13 cellular contexts compared by ENCODE assay signal in the genomic region with DNA sequence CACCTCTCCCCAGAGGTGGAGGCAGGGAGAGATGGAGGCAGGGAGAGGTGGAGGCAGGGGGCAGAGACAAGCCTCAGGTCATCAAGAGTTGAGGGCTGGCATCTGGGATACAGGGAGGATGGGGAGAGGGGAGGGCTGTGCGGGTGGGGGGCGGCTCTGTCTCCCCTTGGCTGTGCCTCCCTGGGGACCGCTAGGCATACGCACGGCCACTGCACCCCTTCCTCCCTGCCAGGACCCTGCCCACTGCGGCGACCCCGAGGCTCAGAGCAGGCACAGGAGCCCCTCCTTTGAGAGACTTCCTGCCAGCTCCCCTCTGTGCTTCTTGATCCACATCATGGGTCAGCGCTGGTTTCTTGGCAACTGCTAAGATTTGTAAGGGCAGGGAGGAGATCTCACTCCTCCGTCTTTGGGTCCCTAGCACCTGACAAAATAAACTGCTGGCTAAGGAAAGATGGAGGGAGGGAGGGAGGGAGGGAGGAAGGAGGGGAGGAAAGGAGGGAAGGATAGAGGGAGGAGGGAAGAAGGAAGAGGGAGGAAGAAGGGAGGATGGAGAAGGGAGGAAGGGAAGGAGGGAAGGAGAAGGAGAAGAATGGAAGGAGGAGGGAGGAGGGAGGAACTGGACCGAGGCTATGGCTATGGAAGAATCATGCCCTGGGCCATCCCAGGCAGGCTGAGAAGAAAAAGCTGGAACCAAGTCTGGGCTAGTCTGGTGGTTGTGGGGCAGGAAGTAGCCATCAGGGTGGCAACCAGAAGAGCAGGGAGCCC. TPM values are rescaled to one million over a fixed set of nuclear protein-coding genes. Genes with fewer than 3 reads are reported as not detected.
DNase-seq lines count a peak whose midpoint lies in the region; ATAC-seq and TF ChIP-seq lines count a peak whose summit lies in the region.
"Had no signal": no experiment of that assay in that cellular context is flagged by ENCODE, and none has a peak within 500 bp of the region (broad histone marks: within the 10 kb centered on the region; RNA-seq: fewer than 3 reads in every experiment).

No MANE protein-coding gene starts in this region.

- peak overlapping the region; percentile 69 for H3K27ac Mint-ChIP-seq in activated CD4-positive, alpha-beta T cell treated with anti-CD3 and anti-CD28 coated beads, Interleukin-2, amount 10 ng/mL, durations not matched to agents 7 days and 5 days

- no peaks in the 10 kb centered on the region for H4K20me1 ChIP-seq in smooth muscle cell (ENCODE audit: low read depth)

- no peaks in the 10 kb centered on the region for H3K79me2 ChIP-seq in smooth muscle cell (ENCODE audit: low read depth)

- no peaks in the 10 kb centered on the region for H3K36me3 ChIP-seq in subcutaneous abdominal adipose tissue (ENCODE audit: control insufficient read depth in 5 of 5, insufficient read depth in 5 of 5, low read length in 5 of 5)
- H3K36me3 ChIP-seq in smooth muscle cell (ENCODE audit: low read depth): no peaks in the 10 kb centered on the region

- no peaks in the 10 kb centered on the region for H3K27me3 Mint-ChIP-seq in activated CD4-positive, alpha-beta T cell treated with anti-CD3 and anti-CD28 coated beads, Interleukin-2, amount 10 ng/mL, durations not matched to agents 7 days and 5 days

- POLR2A ChIA-PET in activated CD4-positive, alpha-beta T cell treated with anti-CD3 and anti-CD28 coated beads, Interleukin-2, amount 10 ng/mL, durations not matched to agents 7 days and 5 days (lab: Charles Lee): no interaction called here

- H3K27me3 ChIP-seq in subcutaneous abdominal adipose tissue (ENCODE audit: control insufficient read depth in 5 of 5, insufficient read depth in 4 of 5, low read length in 5 of 5) (peaks cover 12 to 72% (median 42%) of the 10 kb centered on the region in 5 donors), smooth muscle cell (ENCODE audit: low read depth) (no peaks in the 10 kb centered on the region)

- H3K4me1 ChIP-seq in subcutaneous abdominal adipose tissue (ENCODE audit: control insufficient read depth in 5 of 5, insufficient read depth in 5 of 5, low read length in 5 of 5): peaks cover 3 to 64% (median 41%) of the 10 kb centered on the region in 5 donors
- peaks cover 6% of the 10 kb centered on the region for H3K4me1 ChIP-seq in smooth muscle cell (ENCODE audit: low read depth)

- no peaks in the 10 kb centered on the region for H3K9me3 Mint-ChIP-seq in activated CD4-positive, alpha-beta T cell treated with anti-CD3 and anti-CD28 coated beads, Interleukin-2, amount 10 ng/mL, durations not matched to agents 7 days and 5 days

- H3K36me3 Mint-ChIP-seq in activated CD4-positive, alpha-beta T cell treated with anti-CD3 and anti-CD28 coated beads, Interleukin-2, amount 10 ng/mL, durations not matched to agents 7 days and 5 days (ENCODE audit: low read depth): peaks cover 13% of the 10 kb centered on the region

- H3F3A ChIP-seq in smooth muscle cell (ENCODE audit: low read depth): no peaks in the 10 kb centered on the region

- no peak overlapping the region for H3K4me3 Mint-ChIP-seq in activated CD4-positive, alpha-beta T cell treated with anti-CD3 and anti-CD28 coated beads, Interleukin-2, amount 10 ng/mL, durations not matched to agents 7 days and 5 days

- H3K4me1 Mint-ChIP-seq in activated CD4-positive, alpha-beta T cell treated with anti-CD3 and anti-CD28 coated beads, Interleukin-2, amount 10 ng/mL, durations not matched to agents 7 days and 5 days: peaks cover 46% of the 10 kb centered on the region

- H3K9me3 ChIP-seq in subcutaneous abdominal adipose tissue (ENCODE audit: control insufficient read depth in 5 of 5, low read length in 5 of 5): no peaks in the 10 kb centered on the region
- no peaks in the 10 kb centered on the region for H3K9me3 ChIP-seq in smooth muscle cell (replicated peaks; ENCODE audit: low read depth)

- H2AFZ ChIP-seq in smooth muscle cell (ENCODE audit: low read depth): no peak overlapping the region

- no peak for TF ChIP-seq CTCF in cardiac fibroblast (IDR thresholded peaks at IDR 0.05; ENCODE audit: low read depth, low read length)
- TF ChIP-seq CTCF in smooth muscle cell (IDR thresholded peaks at IDR 0.05; ENCODE audit: borderline replicate concordance, insufficient read depth, poor library complexity, severe bottlenecking): no peak

- 70% methylated on average over 8 of the region's 11 CpGs for WGBS in smooth muscle cell (ENCODE audit: low lambda C conversion rate)

- H3K4me2 ChIP-seq in smooth muscle cell: no peak overlapping the region

- H3K27ac ChIP-seq in subcutaneous abdominal adipose tissue (ENCODE audit: low read depth, low read length) (no peak overlapping the region), smooth muscle cell (ENCODE audit: low read depth) (no peak overlapping the region)
- H3K27ac ChIP-seq: HL-60, VCaP had no signal

- no peak for DNase-seq in activated CD4-positive, alpha-beta T cell treated with anti-CD3 and anti-CD28 coated beads, Interleukin-2, amount 10 ng/mL, durations not matched to agents 7 days and 5 days
- no peak for DNase-seq in activated CD4-positive, alpha-beta T cell treated with anti-CD3 and anti-CD28 coated beads, Interleukin-2, amount 50 U/mL, for 4 hours
- peak; percentile 52 to 76 for DNase-seq in cardiac fibroblast (ENCODE audit: low read depth in 2 of 2)
- peak; percentile 97 for DNase-seq in left kidney (ENCODE audit: low read depth, low spot score)
- no peak for DNase-seq in Kasumi-1 (lab: John Stamatoyannopoulos, UW)
- no peak for DNase-seq in smooth muscle cell (lab: John Stamatoyannopoulos, UW; ENCODE audit: unreplicated experiment)
- DNase-seq: NCI-H526 treated with DMSO at 0.1 percent for 48 hours had no signal

- H3K4me3 ChIP-seq in cardiac fibroblast (replicated peaks in 1 of 2; ENCODE audit: low read depth in 2 of 2, low read length in 2 of 2) (no peak overlapping the region), subcutaneous abdominal adipose tissue (ENCODE audit: low read depth in 1 of 5, low read length in 5 of 5) (peak overlapping the region; percentile 50 to 72 (median 65)), smooth muscle cell (no peak overlapping the region)

- CTCF ChIA-PET in activated CD4-positive, alpha-beta T cell treated with anti-CD3 and anti-CD28 coated beads, Interleukin-2, amount 10 ng/mL, durations not matched to agents 7 days and 5 days (lab: Charles Lee): interaction anchor here (0.9 to 1.4 kb wide), 2 partner anchors 9 to 15 kb away, joined by 4 to 5 read pairs; no protein-coding TSS in a partner anchor

- no peak for ATAC-seq in GM21367 (IDR thresholded peaks at IDR 0.05; ENCODE audit: unreplicated experiment)

- H3K9ac ChIP-seq in subcutaneous abdominal adipose tissue (ENCODE audit: low read length in 5 of 5) (no peak overlapping the region), smooth muscle cell (ENCODE audit: low read depth) (no peak overlapping the region)

RNA-seq across cellular contexts. Expression of a gene that starts 18.5 kb away (rescaled TPM):
- total RNA-seq in activated CD4-positive, alpha-beta T cell treated with anti-CD3 and anti-CD28 coated beads, Interleukin-2, amount 10 ng/mL, durations not matched to agents 7 days and 5 days: under 1 TPM in 1 of 2 experiments, not detected in 1; 0.05 TPM
- total RNA-seq in smooth muscle cell: not detected in 2 replicates
- not detected in 2 replicates for polyA plus RNA-seq in smooth muscle cell
- polyA plus RNA-seq: AG04450, neural cell had no signal

RNA-seq across cellular contexts. Expression of a gene that starts 20.3 kb away (rescaled TPM):
- total RNA-seq in activated CD4-positive, alpha-beta T cell treated with anti-CD3 and anti-CD28 coated beads, Interleukin-2, amount 10 ng/mL, durations not matched to agents 7 days and 5 days: 100 to 1,000 TPM; 668 to 687 TPM
- total RNA-seq in smooth muscle cell: 1.7 and 2.1 TPM in 2 replicates
- 8.7 and 13.7 TPM in 2 replicates for polyA plus RNA-seq in smooth muscle cell
- polyA plus RNA-seq: AG04450, neural cell had no signal

RNA-seq across cellular contexts. Expression of a gene that starts 34.4 kb away (rescaled TPM):
- total RNA-seq in activated CD4-positive, alpha-beta T cell treated with anti-CD3 and anti-CD28 coated beads, Interleukin-2, amount 10 ng/mL, durations not matched to agents 7 days and 5 days: not detected
- 0.94 TPM in 1 of 2 replicates, not detected in the other for total RNA-seq in smooth muscle cell
- 0.74 and 1.2 TPM in 2 replicates for polyA plus RNA-seq in smooth muscle cell
- polyA plus RNA-seq: AG04450, neural cell had no signal

RNA-seq across cellular contexts. Expression of a gene that starts 38.4 kb away (rescaled TPM):
- total RNA-seq in activated CD4-positive, alpha-beta T cell treated with anti-CD3 and anti-CD28 coated beads, Interleukin-2, amount 10 ng/mL, durations not matched to agents 7 days and 5 days: not detected
- 0.13 TPM in 1 of 2 replicates, not detected in the other for total RNA-seq in smooth muscle cell
- polyA plus RNA-seq in smooth muscle cell: 1.4 and 2.0 TPM in 2 replicates
- polyA plus RNA-seq: AG04450, neural cell had no signal

RNA-seq across cellular contexts. Expression of a gene that starts 46.3 kb away (rescaled TPM):
- total RNA-seq in activated CD4-positive, alpha-beta T cell treated with anti-CD3 and anti-CD28 coated beads, Interleukin-2, amount 10 ng/mL, durations not matched to agents 7 days and 5 days: 1 to 10 TPM; 3.7 to 5.4 TPM
- total RNA-seq in smooth muscle cell: 1.9 TPM in 1 of 2 replicates, not detected in the other
- 0.97 and 4.7 TPM in 2 replicates for polyA plus RNA-seq in smooth muscle cell
- polyA plus RNA-seq: AG04450, neural cell had no signal

Comparison
In these comparisons a context has a peak if more than half of its experiments do, and no peak if none do; other contexts are left out.
1. DNase-seq: peak in cardiac fibroblast (2 of 2) and left kidney (single experiment); none in activated CD4-positive, alpha-beta T cell treated with anti-CD3 and anti-CD28 coated beads, Interleukin-2, amount 10 ng/mL, durations not matched to agents 7 days and 5 days (single experiment), activated CD4-positive, alpha-beta T cell treated with anti-CD3 and anti-CD28 coated beads, Interleukin-2, amount 50 U/mL, for 4 hours (0 of 2), Kasumi-1 (0 of 2) and smooth muscle cell (single experiment).
2. H3K4me3 ChIP-seq: peak in subcutaneous abdominal adipose tissue (5 of 5); none in cardiac fibroblast (0 of 2) and smooth muscle cell (single experiment).
3. RNA of a gene that starts 20.3 kb away (total RNA-seq): 668 to 687 TPM in activated CD4-positive, alpha-beta T cell treated with anti-CD3 and anti-CD28 coated beads, Interleukin-2, amount 10 ng/mL, durations not matched to agents 7 days and 5 days; 1.7 to 2.1 TPM in smooth muscle cell; every median in the first group is over 100 times any median in the second.